16 cellular contexts compared by ENCODE assay signal in genomic region chr11:77195071-77195705, GRCh38.
DNase-seq lines count a peak whose midpoint lies in the region; ATAC-seq, FAIRE-seq and TF ChIP-seq lines count a peak whose summit lies in the region.
"Had no signal": no experiment of that assay in that cellular context is flagged by ENCODE, and none has a peak within 500 bp of the region (broad histone marks: within the 10 kb centered on the region; RNA-seq: fewer than 3 reads in every experiment).

No MANE protein-coding gene starts in this region.

- no peaks in the 10 kb centered on the region for H3K36me3 Mint-ChIP-seq in progenitor cell of endocrine pancreas (ENCODE audit: insufficient read depth)
- H3K36me3 Mint-ChIP-seq: memory B cell had no signal

- peak overlapping the region; percentile 15; the same call in 1 of the 2 replicates for H2AFZ ChIP-seq in OCI-LY3 (ENCODE audit: low read depth, low read length)

- FAIRE-seq in GM12891 (lab: Jason Lieb, UNC) = no peak
- FAIRE-seq: endothelial cell of umbilical vein had no signal

- H4K20me1 ChIP-seq in OCI-LY3 (ENCODE audit: insufficient read depth, low read length) = no peaks in the 10 kb centered on the region

- no peak overlapping the region for H3K4me3 ChIP-seq in OCI-LY3 (ENCODE audit: low read length)
- H3K4me3 ChIP-seq in skeletal muscle tissue (ENCODE audit: low read length in 3 of 3) = no peak overlapping the region
- H3K4me3 ChIP-seq: breast epithelium, upper lobe of left lung had no signal

- H3K79me2 ChIP-seq in OCI-LY3 (ENCODE audit: low read length) = no peaks in the 10 kb centered on the region

- no peak overlapping the region for H3K4me2 ChIP-seq in OCI-LY3 (ENCODE audit: low read length)

- H3K9me3 Mint-ChIP-seq in progenitor cell of endocrine pancreas (ENCODE audit: low read depth) = no peaks in the 10 kb centered on the region
- H3K9me3 Mint-ChIP-seq: H9, memory B cell had no signal

- H3K27ac ChIP-seq in OCI-LY3 (ENCODE audit: low read length) (no peak overlapping the region), skeletal muscle tissue (ENCODE audit: low read depth, low read length) (no peak overlapping the region)
- H3K27ac ChIP-seq: 22Rv1, breast epithelium, upper lobe of left lung had no signal

- H3K4me1 ChIP-seq in OCI-LY3 (ENCODE audit: low read length) (no peaks in the 10 kb centered on the region), skeletal muscle tissue (ENCODE audit: control insufficient read depth in 3 of 3, insufficient read depth in 3 of 3, low read length in 3 of 3) (peaks cover 0 to 9% (median 9%) of the 10 kb centered on the region in 3 donors)
- H3K4me1 ChIP-seq: breast epithelium had no signal

- H3K4me3 Mint-ChIP-seq in progenitor cell of endocrine pancreas (ENCODE audit: low read depth) = no peak overlapping the region
- H3K4me3 Mint-ChIP-seq: H9, memory B cell had no signal

- no peak for TF ChIP-seq POLR2A in GM12891 (IDR thresholded peaks at IDR 0.05; ENCODE audit: low read depth, low read length)

- H3K4me1 Mint-ChIP-seq in progenitor cell of endocrine pancreas (ENCODE audit: low read depth) = peaks cover 1% of the 10 kb centered on the region

- H3K27ac Mint-ChIP-seq in progenitor cell of endocrine pancreas = no peak overlapping the region
- H3K27ac Mint-ChIP-seq: memory B cell had no signal

- peaks cover 3% of the 10 kb centered on the region for H3K27me3 Mint-ChIP-seq in progenitor cell of endocrine pancreas

- no peaks in the 10 kb centered on the region for H3K27me3 ChIP-seq in OCI-LY3 (ENCODE audit: low read depth, low read length)
- H3K27me3 ChIP-seq in skeletal muscle tissue (ENCODE audit: control insufficient read depth in 3 of 3, insufficient read depth in 3 of 3, low read length in 3 of 3) = no peaks in the 10 kb centered on the region
- H3K27me3 ChIP-seq: breast epithelium, upper lobe of left lung had no signal

- H3K9me3 ChIP-seq in OCI-LY3 (ENCODE audit: insufficient read depth, low read length) = no peaks in the 10 kb centered on the region
- H3K9me3 ChIP-seq in skeletal muscle tissue (ENCODE audit: control insufficient read depth in 3 of 3, low read length in 3 of 3) = no peaks in the 10 kb centered on the region
- H3K9me3 ChIP-seq: breast epithelium, upper lobe of left lung had no signal

- H3K9ac ChIP-seq in OCI-LY3 (ENCODE audit: low read length) = no peak overlapping the region
- peak overlapping the region in 2 of 3 donors; percentile 33 to 43 for H3K9ac ChIP-seq in skeletal muscle tissue (ENCODE audit: low read depth in 1 of 3, low read length in 3 of 3)

- H3K36me3 ChIP-seq in OCI-LY3 (replicated peaks; ENCODE audit: low read depth, low read length) (no peaks in the 10 kb centered on the region), skeletal muscle tissue (ENCODE audit: control insufficient read depth in 3 of 3, insufficient read depth in 3 of 3, low read length in 3 of 3) (peaks cover 0 to 2% (median 0%) of the 10 kb centered on the region in 3 donors)
- H3K36me3 ChIP-seq: breast epithelium, upper lobe of left lung had no signal

- DNase-seq in NCI-H82 (lab: John Stamatoyannopoulos, UW) (peak; percentile 31), NCI-H82 treated with DMSO at 0.1 percent for 48 hours (lab: John Stamatoyannopoulos, UW; ENCODE audit: unreplicated experiment) (no peak), left lobe of liver (ENCODE audit: low spot score) (no peak), progenitor cell of endocrine pancreas (ENCODE audit: low spot score, unreplicated experiment) (no peak), LoVo (ENCODE audit: low spot score) (no peak), GM12891 (ENCODE audit: insufficient read length, low spot score) (no peak)
- DNase-seq: activated CD4-positive, alpha-beta T cell treated with anti-CD3 and anti-CD28 coated beads, Interleukin-2, amount 50 U/mL, for 4 hours; activated CD8-positive, alpha-beta memory T cell treated with anti-CD3 and anti-CD28 coated beads, Interleukin-2, amount 50 U/mL, for 48 hours; H9 had no signal

- peak; percentile 10 for ATAC-seq in left lobe of liver

- TF ChIP-seq CTCF in OCI-LY3 (IDR thresholded peaks at IDR 0.05; ENCODE audit: low read depth, low read length) (no peak), progenitor cell of endocrine pancreas (IDR thresholded peaks at IDR 0.05; ENCODE audit: unreplicated experiment) (no peak)

TF ChIP-seq in GM12891, 5 proteins besides CTCF, POLR2A, EP300 and RAD21:
- TF ChIP-seq POLR2AphosphoS5 (IDR thresholded peaks at IDR 0.05; ENCODE audit: low read depth, low read length) = no peak
